8 cellular contexts compared by ENCODE assay signal in genomic region chr22:39013923-39014722, GRCh38. TPM values are rescaled to one million over a fixed set of nuclear protein-coding genes. Genes with fewer than 3 reads are reported as not detected.
DNase-seq lines count a peak whose midpoint lies in the region; ATAC-seq and TF ChIP-seq lines count a peak whose summit lies in the region.

Gene APOBEC3C (plus strand): TSS chr22:39014257. CDS start chr22:39014363, 106 bp downstream.

- peak within 1 kb of the TSS; percentile 74 to 88 (median 84) for H3K27ac ChIP-seq in stomach

- H3K4me1 ChIP-seq in stomach, result peaks cover 13 to 27% (median 19%) of the 10 kb centered on the region in 4 donors

- ATAC-seq in GM18520 (IDR thresholded peaks at IDR 0.05; ENCODE audit: unreplicated experiment), result peak; percentile 67
- ATAC-seq in HG03097 (IDR thresholded peaks at IDR 0.05; ENCODE audit: low FRiP score, unreplicated experiment), result peak; percentile 79

- peaks cover 0 to 10% (median 7%) of the 10 kb centered on the region in 4 donors for H3K36me3 ChIP-seq in stomach

- H3K4me3 Mint-ChIP-seq in nephron progenitor cell, result peak within 1 kb of the TSS; percentile 82

- TF ChIP-seq CTCF in fibroblast of mammary gland (conservative IDR thresholded peaks at IDR 0.05; ENCODE audit: control insufficient read depth, insufficient read depth, low read depth, low read length) (no peak), nephron progenitor cell (IDR thresholded peaks at IDR 0.05) (no peak), stomach (IDR thresholded peaks at IDR 0.05) (peak in 1 of 7 experiments; percentile 12)

- no peaks in the 10 kb centered on the region for H3K36me3 Mint-ChIP-seq in nephron progenitor cell (ENCODE audit: low read depth)

- peak within 1 kb of the TSS; percentile 98 for H3K27ac Mint-ChIP-seq in nephron progenitor cell

- H3K4me3 ChIP-seq in fibroblast of mammary gland (ENCODE audit: control insufficient read depth, low read depth, low read length) (peak within 1 kb of the TSS; percentile 71), stomach (peak within 1 kb of the TSS; percentile 45 to 60 (median 51))

- H3K4me1 Mint-ChIP-seq in nephron progenitor cell, result peaks cover 82% of the 10 kb centered on the region

- TF ChIP-seq EP300 in stomach (IDR thresholded peaks at IDR 0.05), result no peak

- no peaks in the 10 kb centered on the region for H3K9me3 ChIP-seq in stomach

- H3K27me3 Mint-ChIP-seq in nephron progenitor cell (ENCODE audit: low read depth, poor library complexity), result peaks cover 9% of the 10 kb centered on the region

- no peak for TF ChIP-seq POLR2A in stomach (IDR thresholded peaks at IDR 0.05)

- intact Hi-C loops in stomach (cut with DNase I; ENCODE audit: low total_unique reads), result loop anchor here (10.0 kb wide), 1 partner anchor 111 kb away; no protein-coding TSS in a partner anchor

- WGBS in stomach, 5 donors, result 3 to 12% (median 10%) methylated on average over 16 to 18 of the region's 18 CpGs

- DNase-seq in 8988T, result peak; percentile 49
- peak; percentile 88 for DNase-seq in RKO (ENCODE audit: low spot score)
- peak; percentile 87 to 89 for DNase-seq in activated T-cell treated with anti-CD3 and anti-CD28 coated beads, Interleukin-2, amount 50 U/mL, for 48 hours
- DNase-seq in fibroblast of mammary gland (ENCODE audit: low read depth), result peak; percentile 88
- DNase-seq in nephron progenitor cell, result peak; percentile 58
- DNase-seq in stomach, result peak; percentile 78

- no peaks in the 10 kb centered on the region for H3K9me3 Mint-ChIP-seq in nephron progenitor cell

- no peaks in the 10 kb centered on the region for H3K27me3 ChIP-seq in stomach

RNA-seq across cellular contexts. Expression of gene APOBEC3C, which starts in this region (rescaled TPM):
- 10 to 100 TPM in 1 of 5 donors, 1 to 10 TPM in 4; 1.2 to 11.6 (median 2.0) TPM for total RNA-seq in stomach
- 10 to 100 TPM; 12.1 to 15.4 (median 14.9) TPM for polyA plus RNA-seq in stomach

Comparison
In these comparisons a context has a peak if more than half of its experiments do, and no peak if none do; other contexts are left out.
1. Peak in every context shown above with its lines: DNase-seq, ATAC-seq, H3K4me3 ChIP-seq and H3K27ac ChIP-seq.